ENCODE assay signal across 16 cellular contexts in genomic region chr6:24827162-24827561, GRCh38. TPM values are rescaled to one million over a fixed set of nuclear protein-coding genes. Genes with fewer than 3 reads are reported as not detected.
DNase-seq lines count a peak whose midpoint lies in the region; ATAC-seq and TF ChIP-seq lines count a peak whose summit lies in the region.
"Had no signal": no experiment of that assay in that cellular context is flagged by ENCODE, and none has a peak within 500 bp of the region (broad histone marks: within the 10 kb centered on the region; RNA-seq: fewer than 3 reads in every experiment).

No MANE protein-coding gene starts in this region.

- TF ChIP-seq POLR2A in breast epithelium (IDR thresholded peaks at IDR 0.05), result no peak
- no peak for TF ChIP-seq POLR2A in suprapubic skin (IDR thresholded peaks at IDR 0.05)
- TF ChIP-seq POLR2A in gastroesophageal sphincter (IDR thresholded peaks at IDR 0.05), result no peak
- TF ChIP-seq POLR2A in adrenal gland (IDR thresholded peaks at IDR 0.05), result no peak

- ATAC-seq in gastroesophageal sphincter, result no peak
- ATAC-seq: gastrocnemius medialis, left ventricle myocardium superior, psoas muscle had no signal

- H3K36me3 ChIP-seq in breast epithelium, result no peaks in the 10 kb centered on the region
- no peaks in the 10 kb centered on the region for H3K36me3 ChIP-seq in WERI-Rb-1
- no peaks in the 10 kb centered on the region for H3K36me3 ChIP-seq in suprapubic skin
- H3K36me3 ChIP-seq in gastroesophageal sphincter, result no peaks in the 10 kb centered on the region
- no peaks in the 10 kb centered on the region for H3K36me3 ChIP-seq in adrenal gland (replicated peaks in 1 of 2)

- BruUV-seq in MCF 10A (replicated peaks; lab: Mats Ljungman, UMichigan), result no TSS peak

- intact Hi-C loops in MCF 10A (cut with micrococcal nuclease), result no loop called here
- intact Hi-C loops in breast epithelium (cut with DNase I; ENCODE audit: low total_unique reads), result no loop called here
- intact Hi-C loops in adrenal gland (cut with DNase I), result no loop called here

- H3K27ac ChIP-seq in breast epithelium (peak overlapping the region in 1 of 2 donors; percentile 8), WERI-Rb-1 (no peak overlapping the region), suprapubic skin (no peak overlapping the region), gastroesophageal sphincter (no peak overlapping the region), adrenal gland (no peak overlapping the region)
- H3K27ac ChIP-seq: gastrocnemius medialis, psoas muscle had no signal

- peaks cover 18% of the 10 kb centered on the region for H3K4me1 Mint-ChIP-seq in MCF 10A (ENCODE audit: insufficient read depth, unreplicated experiment)
- peaks cover 10 to 46% of the 10 kb centered on the region in 2 donors for H3K4me1 Mint-ChIP-seq in immature natural killer cell

- peaks cover 3 to 7% of the 10 kb centered on the region in 2 donors for H3K4me1 ChIP-seq in breast epithelium
- H3K4me1 ChIP-seq in suprapubic skin, result peaks cover 19% of the 10 kb centered on the region
- peaks cover 0 to 5% (median 0%) of the 10 kb centered on the region in 3 donors for H3K4me1 ChIP-seq in gastroesophageal sphincter
- no peaks in the 10 kb centered on the region for H3K4me1 ChIP-seq in adrenal gland (replicated peaks in 1 of 2)
- H3K4me1 ChIP-seq: gastrocnemius medialis, psoas muscle had no signal

- TF ChIP-seq EP300 in suprapubic skin (IDR thresholded peaks at IDR 0.05) (no peak), gastroesophageal sphincter (IDR thresholded peaks at IDR 0.05) (no peak)

- H3K27me3 Mint-ChIP-seq in MCF 10A (ENCODE audit: insufficient read depth, unreplicated experiment) (no peaks in the 10 kb centered on the region), immature natural killer cell (ENCODE audit: low read depth in 3 of 3) (peaks cover 0 to 30% (median 2%) of the 10 kb centered on the region in 3 donors)

- CTCF ChIA-PET in MCF 10A (lab: Yijun Ruan, JAX), result interaction anchor here (0.7 to 1.5 kb wide), 8 partner anchors 19 to 334 kb away, joined by 3 to 7 read pairs (median 4); no protein-coding TSS in a partner anchor

- H3K27me3 ChIP-seq in breast epithelium, result no peaks in the 10 kb centered on the region
- no peaks in the 10 kb centered on the region for H3K27me3 ChIP-seq in WERI-Rb-1 (ENCODE audit: insufficient read depth, low read depth, severe bottlenecking)
- no peaks in the 10 kb centered on the region for H3K27me3 ChIP-seq in suprapubic skin
- no peaks in the 10 kb centered on the region for H3K27me3 ChIP-seq in gastroesophageal sphincter
- no peaks in the 10 kb centered on the region for H3K27me3 ChIP-seq in adrenal gland
- H3K27me3 ChIP-seq: gastrocnemius medialis had no signal

- no peaks in the 10 kb centered on the region for H3K9me3 Mint-ChIP-seq in MCF 10A (ENCODE audit: unreplicated experiment)
- H3K9me3 Mint-ChIP-seq in immature natural killer cell, result no peaks in the 10 kb centered on the region
- H3K9me3 Mint-ChIP-seq: activated T-helper 2 cell treated with anti-CD3 and anti-CD28 coated beads, Interferon-gamma antibody, Interleukin-2, Interleukin-4, amounts not matched to agents 10 μg/mL and 5 μg/mL and 100 μg/mL, durations not matched to agents 14 hours and 24 hours and 36 hours had no signal

- H3K4me3 Mint-ChIP-seq in MCF 10A (ENCODE audit: unreplicated experiment) (no peak overlapping the region), immature natural killer cell (no peak overlapping the region)

- H3K4me3 ChIP-seq in breast epithelium, result no peak overlapping the region
- no peak overlapping the region for H3K4me3 ChIP-seq in WERI-Rb-1 (ENCODE audit: low read depth, low read length)
- H3K4me3 ChIP-seq in suprapubic skin, result no peak overlapping the region
- no peak overlapping the region for H3K4me3 ChIP-seq in gastroesophageal sphincter
- H3K4me3 ChIP-seq in adrenal gland, result no peak overlapping the region
- H3K4me3 ChIP-seq: gastrocnemius medialis, psoas muscle had no signal

- H3K9me3 ChIP-seq in breast epithelium, result no peaks in the 10 kb centered on the region
- peaks cover 2% of the 10 kb centered on the region for H3K9me3 ChIP-seq in WERI-Rb-1 (ENCODE audit: severe bottlenecking)
- H3K9me3 ChIP-seq in suprapubic skin, result no peaks in the 10 kb centered on the region
- no peaks in the 10 kb centered on the region for H3K9me3 ChIP-seq in gastroesophageal sphincter
- peaks cover 0 to 5% (median 0%) of the 10 kb centered on the region in 3 donors for H3K9me3 ChIP-seq in adrenal gland (replicated peaks in 1 of 3)
- H3K9me3 ChIP-seq: gastrocnemius medialis, psoas muscle had no signal

- TF ChIP-seq CTCF in MCF 10A (IDR thresholded peaks at IDR 0.05; ENCODE audit: unreplicated experiment) (no peak), breast epithelium (IDR thresholded peaks at IDR 0.05) (no peak), WERI-Rb-1 (IDR thresholded peaks at IDR 0.05; ENCODE audit: low read depth, low read length) (0 out of 2 replicates have a peak, but pooled peaks have one; percentile 15), suprapubic skin (IDR thresholded peaks at IDR 0.05) (no peak), gastroesophageal sphincter (IDR thresholded peaks at IDR 0.05) (no peak), adrenal gland (IDR thresholded peaks at IDR 0.05) (no peak)

- H3K36me3 Mint-ChIP-seq in MCF 10A (ENCODE audit: insufficient read depth, unreplicated experiment), result peaks cover 4% of the 10 kb centered on the region
- peaks cover 17 to 62% (median 46%) of the 10 kb centered on the region in 3 donors for H3K36me3 Mint-ChIP-seq in immature natural killer cell

- WGBS in suprapubic skin, result 52% methylated on average over 3 of the region's 3 CpGs
- WGBS in gastroesophageal sphincter (ENCODE audit: low coverage in 1 of 2), 2 donors, result 67 to 83% methylated on average over 3 of the region's 3 CpGs
- 88 to 100% (median 95%) methylated on average over 3 of the region's 3 CpGs for WGBS in adrenal gland, 4 donors

- H3K27ac Mint-ChIP-seq in MCF 10A (ENCODE audit: low read depth, unreplicated experiment), result peak overlapping the region; percentile 59
- H3K27ac Mint-ChIP-seq in immature natural killer cell, result peak overlapping the region in 5 of 6 donors; percentile 25 to 68 (median 51)
- H3K27ac Mint-ChIP-seq: activated T-helper 2 cell treated with anti-CD3 and anti-CD28 coated beads, Interferon-gamma antibody, Interleukin-2, Interleukin-4, amounts not matched to agents 10 μg/mL and 5 μg/mL and 100 μg/mL, durations not matched to agents 14 hours and 24 hours and 36 hours had no signal

- DNase-seq in MCF 10A (ENCODE audit: unreplicated experiment) (peak; percentile 64), breast epithelium (ENCODE audit: low spot score in 2 of 2) (no peak), WERI-Rb-1 (peak; percentile 34), immature natural killer cell (no peak), suprapubic skin (ENCODE audit: low spot score in 2 of 2) (no peak), NCI-H1930 (lab: John Stamatoyannopoulos, UW) (no peak), adrenal gland (no peak)
- DNase-seq: gastrocnemius medialis; GDM1; left ventricle myocardium superior; psoas muscle; stimulated activated CD4-positive, alpha-beta T cell treated with anti-CD3 and anti-CD28 coated beads, Interleukin-2, amount 100 ng/mL, for 48 hours; substantia nigra had no signal

- POLR2A ChIA-PET in MCF 10A (lab: Yijun Ruan, JAX), result interaction anchor here (0.7 to 2.2 kb wide), 12 partner anchors 9 to 244 kb away, joined by 3 to 10 read pairs (median 4); partner anchors contain the start of gene GMNN

RNA-seq across cellular contexts. Expression of gene ARMH2, which starts 28.4 kb away (rescaled TPM):
- total RNA-seq in MCF 10A (2022) (not detected in 2 replicates), breast epithelium (not detected), suprapubic skin (not detected), gastroesophageal sphincter (under 1 TPM in 1 of 4 donors, not detected in 3; 0.54 TPM), adrenal gland (not detected)
- polyA plus RNA-seq in immature natural killer cell (not detected), adrenal gland (not detected)
- total RNA-seq: activated T-helper 2 cell treated with anti-CD3 and anti-CD28 coated beads, Interferon-gamma antibody, Interleukin-2, Interleukin-4, amounts not matched to agents 10 μg/mL and 5 μg/mL and 100 μg/mL, durations not matched to agents 14 hours and 24 hours and 36 hours; gastrocnemius medialis; left ventricle myocardium superior; psoas muscle; RPMI7951 had no signal
- polyA plus RNA-seq: psoas muscle had no signal

RNA-seq across cellular contexts. Expression of gene GMNN, which starts 52.4 kb away (rescaled TPM):
- total RNA-seq in MCF 10A (2022), result 12.5 and 22.4 TPM in 2 replicates
- total RNA-seq in breast epithelium, result 10 to 100 TPM in 2 of 3 donors, 1 to 10 TPM in 1; 8.5 to 42.1 (median 27.2) TPM
- polyA plus RNA-seq in immature natural killer cell, result 1 to 10 TPM; 5.1 to 9.6 (median 5.2) TPM
- total RNA-seq in suprapubic skin, result 10 to 100 TPM; 49.6 to 89.6 (median 70.5) TPM
- total RNA-seq in gastroesophageal sphincter, result 1 to 10 TPM; 2.7 to 9.7 (median 4.0) TPM
- 10 to 100 TPM in 3 of 8 donors, 1 to 10 TPM in 5; 5.3 to 57.9 (median 8.3) TPM for total RNA-seq in adrenal gland
- polyA plus RNA-seq in adrenal gland, result 10 to 100 TPM in 1 of 3 donors, 1 to 10 TPM in 2; 4.1 to 22.0 (median 7.1) TPM

Comparison
In these comparisons a context has a peak if more than half of its experiments do, and no peak if none do; other contexts are left out.
1. DNase-seq: peak in MCF 10A (single experiment) and WERI-Rb-1 (single experiment); none in breast epithelium (0 of 2), immature natural killer cell (0 of 3), suprapubic skin (0 of 2), NCI-H1930 (0 of 2) and adrenal gland (0 of 7).